In the genomic region with DNA sequence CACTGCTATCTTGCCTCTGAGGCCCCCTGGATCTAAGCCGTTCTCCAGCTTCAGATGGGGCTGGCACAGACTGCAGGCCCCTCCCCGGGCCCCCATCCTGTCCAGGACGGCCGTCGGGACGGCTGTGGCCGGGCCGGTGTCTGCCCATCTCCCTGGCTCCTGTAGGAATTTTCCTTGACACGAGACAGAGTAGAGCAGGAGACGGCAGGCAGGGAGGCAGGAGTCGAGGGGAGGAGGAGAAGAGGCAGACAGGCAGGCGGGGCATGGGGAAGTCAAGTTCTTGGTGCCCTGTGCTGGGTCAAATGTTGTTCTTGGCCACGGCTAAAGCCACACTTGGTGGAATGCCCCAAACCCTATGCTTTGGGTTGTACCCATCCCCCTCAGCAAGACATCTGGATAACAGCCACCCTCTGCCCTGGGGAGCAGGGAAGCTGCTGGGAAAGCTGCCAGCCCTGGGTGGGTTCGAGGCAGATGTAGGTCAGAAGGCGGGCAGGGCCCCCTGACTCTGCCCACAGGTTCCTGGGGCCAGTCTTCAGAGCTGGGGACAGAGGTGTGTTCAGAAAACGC, we compare ENCODE assay signal across 13 cellular contexts. TPM values are rescaled to one million over a fixed set of nuclear protein-coding genes. Genes with fewer than 3 reads are reported as not detected.
DNase-seq lines count a peak whose midpoint lies in the region; ATAC-seq and FAIRE-seq lines count a peak whose summit lies in the region.
"Had no signal": no experiment of that assay in that cellular context is flagged by ENCODE, and none has a peak within 500 bp of the region (broad histone marks: within the 10 kb centered on the region; RNA-seq: fewer than 3 reads in every experiment).

No MANE protein-coding gene starts in this region.

- intact Hi-C loops in right cardiac atrium (cut with DNase I), result no loop called here

- no peaks in the 10 kb centered on the region for H3K36me3 ChIP-seq in skeletal muscle satellite cell (ENCODE audit: insufficient read depth, low read length)

- H3K27me3 ChIP-seq in right cardiac atrium (ENCODE audit: control insufficient read depth, insufficient read depth) (no peaks in the 10 kb centered on the region), skeletal muscle satellite cell (ENCODE audit: control insufficient read depth, insufficient read depth, low read length) (peaks cover 38% of the 10 kb centered on the region)

- FAIRE-seq in GM19239 (lab: Jason Lieb, UNC), result no peak

- peak overlapping the region; percentile 84 for H3K4me2 ChIP-seq in skeletal muscle satellite cell (ENCODE audit: low read length)

- H3K4me3 ChIP-seq in right cardiac atrium (ENCODE audit: low read length) (peak overlapping the region; percentile 52), skeletal muscle satellite cell (ENCODE audit: low read length) (peak overlapping the region; percentile 36)

- peaks cover 14% of the 10 kb centered on the region for H3K4me1 ChIP-seq in right cardiac atrium (ENCODE audit: control insufficient read depth, insufficient read depth, low read length)
- H3K4me1 ChIP-seq in skeletal muscle satellite cell (ENCODE audit: control insufficient read depth, insufficient read depth, low read length), result peaks cover 56% of the 10 kb centered on the region

- peak overlapping the region; percentile 55 for H3K9ac ChIP-seq in skeletal muscle satellite cell (ENCODE audit: low read depth, low read length)

- ATAC-seq in right cardiac atrium (peak; percentile 12 to 27), GM18517 (IDR thresholded peaks at IDR 0.05; ENCODE audit: unreplicated experiment) (no peak)
- ATAC-seq: naive thymus-derived CD4-positive, alpha-beta T cell had no signal

- DNase-seq in H4 (ENCODE audit: low spot score), result peak; percentile 82
- DNase-seq in right cardiac atrium, result peak; percentile 73 to 86 (median 82)
- DNase-seq in NCI-H748 treated with DMSO at 0.1 percent for 48 hours (lab: John Stamatoyannopoulos, UW), result no peak
- DNase-seq in NK-92 treated with Interleukin-12 subunit alpha and Interleukin-12 subunit beta, amount 100 ng/mL, for 24 hours (lab: John Stamatoyannopoulos, UW), result no peak
- DNase-seq in GM19239 (ENCODE audit: insufficient read length, low spot score), result no peak
- DNase-seq: activated naive CD4-positive, alpha-beta T cell treated with anti-CD3 and anti-CD28 coated beads, Interleukin-2, amount 50 U/mL, for 16 hours; DMS 273 treated with DMSO at 0.1 percent for 48 hours; naive thymus-derived CD4-positive, alpha-beta T cell; NCI-H82 had no signal

- peak overlapping the region; percentile 13 for H3K27ac ChIP-seq in adipose tissue (ENCODE audit: low read depth, low read length)
- H3K27ac ChIP-seq in right cardiac atrium (ENCODE audit: low read length), result peak overlapping the region; percentile 82

- WGBS in adipose tissue, 3 donors, result 21 to 33% (median 26%) methylated on average over 16 of the region's 16 CpGs
- WGBS in right cardiac atrium, result 21% methylated on average over 16 of the region's 16 CpGs

- H3K9me3 ChIP-seq in right cardiac atrium (ENCODE audit: control insufficient read depth, low read length), result no peaks in the 10 kb centered on the region
- H3K9me3 ChIP-seq in skeletal muscle satellite cell (replicated peaks; ENCODE audit: low read length), result no peaks in the 10 kb centered on the region

RNA-seq across cellular contexts. Expression of a gene that starts 4.0 kb away (rescaled TPM):
- 0.56 and 2.6 TPM in 2 replicates for total RNA-seq in H4 (2014; rRNA removed; shearing (Covaris generic))
- 100 to 1,000 TPM in 2 of 3 donors, 10 to 100 TPM in 1; 33.8 to 357 (median 207) TPM for polyA plus RNA-seq in adipose tissue
- total RNA-seq in right cardiac atrium, result 100 to 1,000 TPM; 232 to 655 (median 355) TPM
- 286 TPM for polyA plus RNA-seq in right cardiac atrium
- total RNA-seq in skeletal muscle satellite cell (2012; rRNA removed), result 21.3 and 34.1 TPM in 2 replicates
- polyA plus RNA-seq: IgD-negative memory B cell; naive thymus-derived CD4-positive, alpha-beta T cell had no signal

RNA-seq across cellular contexts. Expression of a gene that starts 18.4 kb away (rescaled TPM):
- total RNA-seq in H4 (2014; rRNA removed; shearing (Covaris generic)), result 56.9 and 59.0 TPM in 2 replicates
- 10 to 100 TPM in 2 of 3 donors, 1 to 10 TPM in 1; 9.3 to 22.5 (median 16.9) TPM for polyA plus RNA-seq in adipose tissue
- 10 to 100 TPM; 28.1 to 38.8 (median 33.3) TPM for total RNA-seq in right cardiac atrium
- polyA plus RNA-seq in right cardiac atrium, result 13.6 TPM
- 45.0 and 47.4 TPM in 2 replicates for total RNA-seq in skeletal muscle satellite cell (2012; rRNA removed)

RNA-seq across cellular contexts. Expression of a gene that starts 46.6 kb away (rescaled TPM):
- total RNA-seq in H4 (2014; rRNA removed; shearing (Covaris generic)), result 4.3 and 6.9 TPM in 2 replicates
- polyA plus RNA-seq in adipose tissue (10 to 100 TPM; 18.7 to 39.0 (median 33.7) TPM), right cardiac atrium (25.4 TPM)
- total RNA-seq in right cardiac atrium, result 10 to 100 TPM; 35.6 to 48.0 (median 42.3) TPM
- 5.8 and 6.6 TPM in 2 replicates for total RNA-seq in skeletal muscle satellite cell (2012; rRNA removed)

RNA-seq across cellular contexts. Expression of a gene that starts 48.3 kb away (rescaled TPM):
- 742 and 897 TPM in 2 replicates for total RNA-seq in H4 (2014; rRNA removed; shearing (Covaris generic))
- 100 to 1,000 TPM; 104 to 220 (median 144) TPM for polyA plus RNA-seq in adipose tissue
- 100 to 1,000 TPM; 439 to 581 (median 506) TPM for total RNA-seq in right cardiac atrium
- polyA plus RNA-seq in right cardiac atrium, result 397 TPM
- total RNA-seq in skeletal muscle satellite cell (2012; rRNA removed), result 306 and 332 TPM in 2 replicates

Comparison
In these comparisons a context has a peak if more than half of its experiments do, and no peak if none do; other contexts are left out.
1. DNase-seq: peak in H4 (single experiment) and right cardiac atrium (3 of 3); none in NCI-H748 treated with DMSO at 0.1 percent for 48 hours (single experiment), NK-92 treated with Interleukin-12 subunit alpha and Interleukin-12 subunit beta, amount 100 ng/mL, for 24 hours (single experiment) and GM19239 (single experiment).
2. RNA of a gene that starts 4.0 kb away (total RNA-seq): 232 to 655 TPM in right cardiac atrium; 0.56 to 2.6 TPM in H4; every median in the first group is over 10 times any median in the second.